In the genomic region with DNA sequence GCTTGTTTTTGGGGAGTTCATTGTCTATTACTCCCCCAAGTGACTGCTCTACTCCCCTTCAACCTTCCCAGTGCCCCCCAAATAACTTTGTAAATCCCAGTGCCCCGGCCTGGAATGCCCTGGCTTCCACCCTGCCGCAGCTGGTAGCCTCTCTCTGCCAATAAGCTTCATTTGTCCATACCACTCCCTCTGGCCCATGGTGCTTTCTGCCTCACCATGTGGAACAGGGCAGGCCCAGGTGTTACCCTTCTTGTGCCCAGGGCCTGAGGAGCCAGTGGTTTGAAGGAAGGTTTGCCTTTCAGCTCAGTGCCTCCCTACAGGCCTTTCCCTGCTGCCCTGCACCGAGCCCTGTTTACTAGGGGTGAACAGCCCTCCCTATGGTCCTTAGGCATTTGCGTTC, we compare ENCODE assay signal across 1 cellular context.
TF ChIP-seq lines count a peak whose summit lies in the region.

No MANE protein-coding gene starts in this region.

TF ChIP-seq in HCT116, 20 proteins besides CTCF, POLR2A, EP300 and RAD21 (continued from another document):
- TF ChIP-seq, protein P1, sequence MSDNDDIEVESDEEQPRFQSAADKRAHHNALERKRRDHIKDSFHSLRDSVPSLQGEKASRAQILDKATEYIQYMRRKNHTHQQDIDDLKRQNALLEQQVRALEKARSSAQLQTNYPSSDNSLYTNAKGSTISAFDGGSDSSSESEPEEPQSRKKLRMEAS (IDR thresholded peaks at IDR 0.05) = no peak
- TF ChIP-seq CEBPB (IDR thresholded peaks at IDR 0.05; ENCODE audit: low read depth) = no peak
TF ChIP-seq in HCT116: peak in this region for 0.
